2 cellular contexts compared by ENCODE assay signal in the genomic region with DNA sequence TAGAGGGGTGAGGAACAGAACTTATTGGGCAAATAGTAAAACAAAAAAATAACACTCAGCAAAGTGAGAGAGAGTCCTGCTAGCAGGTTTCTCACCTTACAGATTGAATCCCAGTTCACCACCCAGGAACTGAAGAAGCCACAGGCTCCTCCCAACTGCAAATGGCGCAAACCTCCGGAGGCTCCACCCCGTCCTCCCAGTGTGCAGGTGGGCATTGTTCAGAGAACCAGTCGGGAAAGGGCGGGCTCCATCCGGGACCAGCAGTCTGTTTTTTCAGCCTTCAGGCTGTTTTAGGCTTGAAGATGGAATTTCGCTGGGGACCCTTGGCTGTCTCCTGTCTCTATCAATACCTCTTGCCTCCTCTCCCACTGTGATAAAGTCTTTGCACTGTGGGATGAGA.
TF ChIP-seq lines count a peak whose summit lies in the region.

No MANE protein-coding gene starts in this region.

TF ChIP-seq in IMR-90, 13 proteins besides CTCF, POLR2A, EP300 and RAD21:
- TF ChIP-seq BHLHE40 (IDR thresholded peaks at IDR 0.05; ENCODE audit: low read depth, low read length), result no peak
- TF ChIP-seq MAZ (IDR thresholded peaks at IDR 0.05; ENCODE audit: borderline replicate concordance, low read depth, low read length), result no peak
- TF ChIP-seq CEBPB (IDR thresholded peaks at IDR 0.05; ENCODE audit: low read depth, low read length), result no peak
- TF ChIP-seq NFE2L2 (IDR thresholded peaks at IDR 0.05; ENCODE audit: low read depth, low read length), result no peak

TF ChIP-seq in WTC11, 78 proteins besides CTCF, POLR2A, EP300 and RAD21:
- TF ChIP-seq, protein P1, sequence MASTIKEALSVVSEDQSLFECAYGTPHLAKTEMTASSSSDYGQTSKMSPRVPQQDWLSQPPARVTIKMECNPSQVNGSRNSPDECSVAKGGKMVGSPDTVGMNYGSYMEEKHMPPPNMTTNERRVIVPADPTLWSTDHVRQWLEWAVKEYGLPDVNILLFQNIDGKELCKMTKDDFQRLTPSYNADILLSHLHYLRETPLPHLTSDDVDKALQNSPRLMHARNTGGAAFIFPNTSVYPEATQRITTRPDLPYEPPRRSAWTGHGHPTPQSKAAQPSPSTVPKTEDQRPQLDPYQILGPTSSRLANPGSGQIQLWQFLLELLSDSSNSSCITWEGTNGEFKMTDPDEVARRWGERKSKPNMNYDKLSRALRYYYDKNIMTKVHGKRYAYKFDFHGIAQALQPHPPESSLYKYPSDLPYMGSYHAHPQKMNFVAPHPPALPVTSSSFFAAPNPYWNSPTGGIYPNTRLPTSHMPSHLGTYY (CRISPR knock-in tag; IDR thresholded peaks at IDR 0.05), result no peak
- TF ChIP-seq ZNF671 (CRISPR knock-in tag; IDR thresholded peaks at IDR 0.05) (no peak), ZNF219 (CRISPR knock-in tag; IDR thresholded peaks at IDR 0.05; ENCODE audit: borderline replicate concordance) (no peak), FOXK1 (CRISPR knock-in tag; IDR thresholded peaks at IDR 0.05) (no peak), ESRRA (CRISPR knock-in tag; IDR thresholded peaks at IDR 0.05; ENCODE audit: borderline replicate concordance) (no peak), FOXJ3 (CRISPR knock-in tag; IDR thresholded peaks at IDR 0.05; ENCODE audit: borderline replicate concordance) (no peak), NFATC4 (CRISPR knock-in tag; IDR thresholded peaks at IDR 0.05) (no peak), GTF2I (CRISPR knock-in tag; conservative IDR thresholded peaks at IDR 0.05) (no peak), ZNF263 (CRISPR knock-in tag; IDR thresholded peaks at IDR 0.05; ENCODE audit: low read depth) (no peak), TEAD4 (CRISPR knock-in tag; IDR thresholded peaks at IDR 0.05) (no peak), ZNF121 (CRISPR knock-in tag; IDR thresholded peaks at IDR 0.05) (no peak)
- TF ChIP-seq, protein P2, sequence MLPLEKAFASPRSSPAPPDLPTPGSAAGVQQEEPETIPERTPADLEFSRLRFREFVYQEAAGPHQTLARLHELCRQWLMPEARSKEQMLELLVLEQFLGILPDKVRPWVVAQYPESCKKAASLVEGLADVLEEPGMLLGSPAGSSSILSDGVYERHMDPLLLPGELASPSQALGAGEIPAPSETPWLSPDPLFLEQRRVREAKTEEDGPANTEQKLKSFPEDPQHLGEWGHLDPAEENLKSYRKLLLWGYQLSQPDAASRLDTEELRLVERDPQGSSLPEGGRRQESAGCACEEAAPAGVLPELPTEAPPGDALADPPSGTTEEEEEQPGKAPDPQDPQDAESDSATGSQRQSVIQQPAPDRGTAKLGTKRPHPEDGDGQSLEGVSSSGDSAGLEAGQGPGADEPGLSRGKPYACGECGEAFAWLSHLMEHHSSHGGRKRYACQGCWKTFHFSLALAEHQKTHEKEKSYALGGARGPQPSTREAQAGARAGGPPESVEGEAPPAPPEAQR (CRISPR knock-in tag; IDR thresholded peaks at IDR 0.05), result no peak
- TF ChIP-seq, protein P3, sequence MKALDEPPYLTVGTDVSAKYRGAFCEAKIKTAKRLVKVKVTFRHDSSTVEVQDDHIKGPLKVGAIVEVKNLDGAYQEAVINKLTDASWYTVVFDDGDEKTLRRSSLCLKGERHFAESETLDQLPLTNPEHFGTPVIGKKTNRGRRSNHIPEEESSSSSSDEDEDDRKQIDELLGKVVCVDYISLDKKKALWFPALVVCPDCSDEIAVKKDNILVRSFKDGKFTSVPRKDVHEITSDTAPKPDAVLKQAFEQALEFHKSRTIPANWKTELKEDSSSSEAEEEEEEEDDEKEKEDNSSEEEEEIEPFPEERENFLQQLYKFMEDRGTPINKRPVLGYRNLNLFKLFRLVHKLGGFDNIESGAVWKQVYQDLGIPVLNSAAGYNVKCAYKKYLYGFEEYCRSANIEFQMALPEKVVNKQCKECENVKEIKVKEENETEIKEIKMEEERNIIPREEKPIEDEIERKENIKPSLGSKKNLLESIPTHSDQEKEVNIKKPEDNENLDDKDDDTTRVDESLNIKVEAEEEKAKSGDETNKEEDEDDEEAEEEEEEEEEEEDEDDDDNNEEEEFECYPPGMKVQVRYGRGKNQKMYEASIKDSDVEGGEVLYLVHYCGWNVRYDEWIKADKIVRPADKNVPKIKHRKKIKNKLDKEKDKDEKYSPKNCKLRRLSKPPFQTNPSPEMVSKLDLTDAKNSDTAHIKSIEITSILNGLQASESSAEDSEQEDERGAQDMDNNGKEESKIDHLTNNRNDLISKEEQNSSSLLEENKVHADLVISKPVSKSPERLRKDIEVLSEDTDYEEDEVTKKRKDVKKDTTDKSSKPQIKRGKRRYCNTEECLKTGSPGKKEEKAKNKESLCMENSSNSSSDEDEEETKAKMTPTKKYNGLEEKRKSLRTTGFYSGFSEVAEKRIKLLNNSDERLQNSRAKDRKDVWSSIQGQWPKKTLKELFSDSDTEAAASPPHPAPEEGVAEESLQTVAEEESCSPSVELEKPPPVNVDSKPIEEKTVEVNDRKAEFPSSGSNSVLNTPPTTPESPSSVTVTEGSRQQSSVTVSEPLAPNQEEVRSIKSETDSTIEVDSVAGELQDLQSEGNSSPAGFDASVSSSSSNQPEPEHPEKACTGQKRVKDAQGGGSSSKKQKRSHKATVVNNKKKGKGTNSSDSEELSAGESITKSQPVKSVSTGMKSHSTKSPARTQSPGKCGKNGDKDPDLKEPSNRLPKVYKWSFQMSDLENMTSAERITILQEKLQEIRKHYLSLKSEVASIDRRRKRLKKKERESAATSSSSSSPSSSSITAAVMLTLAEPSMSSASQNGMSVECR (CRISPR knock-in tag; IDR thresholded peaks at IDR 0.05; ENCODE audit: borderline replicate concordance), result no peak
- TF ChIP-seq, protein P4, sequence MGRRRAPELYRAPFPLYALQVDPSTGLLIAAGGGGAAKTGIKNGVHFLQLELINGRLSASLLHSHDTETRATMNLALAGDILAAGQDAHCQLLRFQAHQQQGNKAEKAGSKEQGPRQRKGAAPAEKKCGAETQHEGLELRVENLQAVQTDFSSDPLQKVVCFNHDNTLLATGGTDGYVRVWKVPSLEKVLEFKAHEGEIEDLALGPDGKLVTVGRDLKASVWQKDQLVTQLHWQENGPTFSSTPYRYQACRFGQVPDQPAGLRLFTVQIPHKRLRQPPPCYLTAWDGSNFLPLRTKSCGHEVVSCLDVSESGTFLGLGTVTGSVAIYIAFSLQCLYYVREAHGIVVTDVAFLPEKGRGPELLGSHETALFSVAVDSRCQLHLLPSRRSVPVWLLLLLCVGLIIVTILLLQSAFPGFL (CRISPR knock-in tag; IDR thresholded peaks at IDR 0.05; ENCODE audit: borderline replicate concordance), result no peak
- TF ChIP-seq, protein P5, sequence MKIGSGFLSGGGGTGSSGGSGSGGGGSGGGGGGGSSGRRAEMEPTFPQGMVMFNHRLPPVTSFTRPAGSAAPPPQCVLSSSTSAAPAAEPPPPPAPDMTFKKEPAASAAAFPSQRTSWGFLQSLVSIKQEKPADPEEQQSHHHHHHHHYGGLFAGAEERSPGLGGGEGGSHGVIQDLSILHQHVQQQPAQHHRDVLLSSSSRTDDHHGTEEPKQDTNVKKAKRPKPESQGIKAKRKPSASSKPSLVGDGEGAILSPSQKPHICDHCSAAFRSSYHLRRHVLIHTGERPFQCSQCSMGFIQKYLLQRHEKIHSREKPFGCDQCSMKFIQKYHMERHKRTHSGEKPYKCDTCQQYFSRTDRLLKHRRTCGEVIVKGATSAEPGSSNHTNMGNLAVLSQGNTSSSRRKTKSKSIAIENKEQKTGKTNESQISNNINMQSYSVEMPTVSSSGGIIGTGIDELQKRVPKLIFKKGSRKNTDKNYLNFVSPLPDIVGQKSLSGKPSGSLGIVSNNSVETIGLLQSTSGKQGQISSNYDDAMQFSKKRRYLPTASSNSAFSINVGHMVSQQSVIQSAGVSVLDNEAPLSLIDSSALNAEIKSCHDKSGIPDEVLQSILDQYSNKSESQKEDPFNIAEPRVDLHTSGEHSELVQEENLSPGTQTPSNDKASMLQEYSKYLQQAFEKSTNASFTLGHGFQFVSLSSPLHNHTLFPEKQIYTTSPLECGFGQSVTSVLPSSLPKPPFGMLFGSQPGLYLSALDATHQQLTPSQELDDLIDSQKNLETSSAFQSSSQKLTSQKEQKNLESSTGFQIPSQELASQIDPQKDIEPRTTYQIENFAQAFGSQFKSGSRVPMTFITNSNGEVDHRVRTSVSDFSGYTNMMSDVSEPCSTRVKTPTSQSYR (CRISPR knock-in tag; IDR thresholded peaks at IDR 0.05), result no peak
- TF ChIP-seq, protein P6, sequence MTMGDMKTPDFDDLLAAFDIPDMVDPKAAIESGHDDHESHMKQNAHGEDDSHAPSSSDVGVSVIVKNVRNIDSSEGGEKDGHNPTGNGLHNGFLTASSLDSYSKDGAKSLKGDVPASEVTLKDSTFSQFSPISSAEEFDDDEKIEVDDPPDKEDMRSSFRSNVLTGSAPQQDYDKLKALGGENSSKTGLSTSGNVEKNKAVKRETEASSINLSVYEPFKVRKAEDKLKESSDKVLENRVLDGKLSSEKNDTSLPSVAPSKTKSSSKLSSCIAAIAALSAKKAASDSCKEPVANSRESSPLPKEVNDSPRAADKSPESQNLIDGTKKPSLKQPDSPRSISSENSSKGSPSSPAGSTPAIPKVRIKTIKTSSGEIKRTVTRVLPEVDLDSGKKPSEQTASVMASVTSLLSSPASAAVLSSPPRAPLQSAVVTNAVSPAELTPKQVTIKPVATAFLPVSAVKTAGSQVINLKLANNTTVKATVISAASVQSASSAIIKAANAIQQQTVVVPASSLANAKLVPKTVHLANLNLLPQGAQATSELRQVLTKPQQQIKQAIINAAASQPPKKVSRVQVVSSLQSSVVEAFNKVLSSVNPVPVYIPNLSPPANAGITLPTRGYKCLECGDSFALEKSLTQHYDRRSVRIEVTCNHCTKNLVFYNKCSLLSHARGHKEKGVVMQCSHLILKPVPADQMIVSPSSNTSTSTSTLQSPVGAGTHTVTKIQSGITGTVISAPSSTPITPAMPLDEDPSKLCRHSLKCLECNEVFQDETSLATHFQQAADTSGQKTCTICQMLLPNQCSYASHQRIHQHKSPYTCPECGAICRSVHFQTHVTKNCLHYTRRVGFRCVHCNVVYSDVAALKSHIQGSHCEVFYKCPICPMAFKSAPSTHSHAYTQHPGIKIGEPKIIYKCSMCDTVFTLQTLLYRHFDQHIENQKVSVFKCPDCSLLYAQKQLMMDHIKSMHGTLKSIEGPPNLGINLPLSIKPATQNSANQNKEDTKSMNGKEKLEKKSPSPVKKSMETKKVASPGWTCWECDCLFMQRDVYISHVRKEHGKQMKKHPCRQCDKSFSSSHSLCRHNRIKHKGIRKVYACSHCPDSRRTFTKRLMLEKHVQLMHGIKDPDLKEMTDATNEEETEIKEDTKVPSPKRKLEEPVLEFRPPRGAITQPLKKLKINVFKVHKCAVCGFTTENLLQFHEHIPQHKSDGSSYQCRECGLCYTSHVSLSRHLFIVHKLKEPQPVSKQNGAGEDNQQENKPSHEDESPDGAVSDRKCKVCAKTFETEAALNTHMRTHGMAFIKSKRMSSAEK (CRISPR knock-in tag; IDR thresholded peaks at IDR 0.05; ENCODE audit: borderline replicate concordance), result no peak
- TF ChIP-seq, protein P7, sequence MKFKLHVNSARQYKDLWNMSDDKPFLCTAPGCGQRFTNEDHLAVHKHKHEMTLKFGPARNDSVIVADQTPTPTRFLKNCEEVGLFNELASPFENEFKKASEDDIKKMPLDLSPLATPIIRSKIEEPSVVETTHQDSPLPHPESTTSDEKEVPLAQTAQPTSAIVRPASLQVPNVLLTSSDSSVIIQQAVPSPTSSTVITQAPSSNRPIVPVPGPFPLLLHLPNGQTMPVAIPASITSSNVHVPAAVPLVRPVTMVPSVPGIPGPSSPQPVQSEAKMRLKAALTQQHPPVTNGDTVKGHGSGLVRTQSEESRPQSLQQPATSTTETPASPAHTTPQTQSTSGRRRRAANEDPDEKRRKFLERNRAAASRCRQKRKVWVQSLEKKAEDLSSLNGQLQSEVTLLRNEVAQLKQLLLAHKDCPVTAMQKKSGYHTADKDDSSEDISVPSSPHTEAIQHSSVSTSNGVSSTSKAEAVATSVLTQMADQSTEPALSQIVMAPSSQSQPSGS (CRISPR knock-in tag; IDR thresholded peaks at IDR 0.05; ENCODE audit: borderline replicate concordance, low read depth), result no peak
- TF ChIP-seq, protein P8, sequence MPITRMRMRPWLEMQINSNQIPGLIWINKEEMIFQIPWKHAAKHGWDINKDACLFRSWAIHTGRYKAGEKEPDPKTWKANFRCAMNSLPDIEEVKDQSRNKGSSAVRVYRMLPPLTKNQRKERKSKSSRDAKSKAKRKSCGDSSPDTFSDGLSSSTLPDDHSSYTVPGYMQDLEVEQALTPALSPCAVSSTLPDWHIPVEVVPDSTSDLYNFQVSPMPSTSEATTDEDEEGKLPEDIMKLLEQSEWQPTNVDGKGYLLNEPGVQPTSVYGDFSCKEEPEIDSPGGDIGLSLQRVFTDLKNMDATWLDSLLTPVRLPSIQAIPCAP (CRISPR knock-in tag; IDR thresholded peaks at IDR 0.05), result no peak
- TF ChIP-seq, protein P9, sequence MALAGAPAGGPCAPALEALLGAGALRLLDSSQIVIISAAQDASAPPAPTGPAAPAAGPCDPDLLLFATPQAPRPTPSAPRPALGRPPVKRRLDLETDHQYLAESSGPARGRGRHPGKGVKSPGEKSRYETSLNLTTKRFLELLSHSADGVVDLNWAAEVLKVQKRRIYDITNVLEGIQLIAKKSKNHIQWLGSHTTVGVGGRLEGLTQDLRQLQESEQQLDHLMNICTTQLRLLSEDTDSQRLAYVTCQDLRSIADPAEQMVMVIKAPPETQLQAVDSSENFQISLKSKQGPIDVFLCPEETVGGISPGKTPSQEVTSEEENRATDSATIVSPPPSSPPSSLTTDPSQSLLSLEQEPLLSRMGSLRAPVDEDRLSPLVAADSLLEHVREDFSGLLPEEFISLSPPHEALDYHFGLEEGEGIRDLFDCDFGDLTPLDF (CRISPR knock-in tag; IDR thresholded peaks at IDR 0.05), result no peak
